ENCODE assay signal across 1 cellular context in the genomic region with DNA sequence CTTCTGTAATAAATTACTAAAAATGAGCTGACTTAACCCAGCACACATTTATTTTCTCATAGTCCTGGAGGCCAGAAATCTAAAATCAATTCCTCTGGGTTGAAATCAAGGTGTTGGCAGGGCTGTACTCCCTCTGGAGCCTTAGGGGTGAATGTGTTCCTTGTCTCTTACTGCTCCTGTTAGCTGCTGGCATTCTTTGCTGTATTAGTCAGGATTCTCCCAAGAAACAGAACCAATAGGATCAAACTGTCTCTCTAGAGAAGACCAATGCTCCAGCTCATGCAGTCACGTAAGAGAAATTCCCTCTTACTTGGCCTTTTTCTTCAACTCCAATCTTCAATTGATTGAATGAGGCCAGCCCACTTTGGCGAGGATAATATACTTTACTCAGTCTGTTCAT.
TF ChIP-seq lines count a peak whose summit lies in the region.

No MANE protein-coding gene starts in this region.

TF ChIP-seq in A549, 52 proteins besides CTCF, POLR2A, EP300 and RAD21 (continued from another document):
- TF ChIP-seq, protein P1, sequence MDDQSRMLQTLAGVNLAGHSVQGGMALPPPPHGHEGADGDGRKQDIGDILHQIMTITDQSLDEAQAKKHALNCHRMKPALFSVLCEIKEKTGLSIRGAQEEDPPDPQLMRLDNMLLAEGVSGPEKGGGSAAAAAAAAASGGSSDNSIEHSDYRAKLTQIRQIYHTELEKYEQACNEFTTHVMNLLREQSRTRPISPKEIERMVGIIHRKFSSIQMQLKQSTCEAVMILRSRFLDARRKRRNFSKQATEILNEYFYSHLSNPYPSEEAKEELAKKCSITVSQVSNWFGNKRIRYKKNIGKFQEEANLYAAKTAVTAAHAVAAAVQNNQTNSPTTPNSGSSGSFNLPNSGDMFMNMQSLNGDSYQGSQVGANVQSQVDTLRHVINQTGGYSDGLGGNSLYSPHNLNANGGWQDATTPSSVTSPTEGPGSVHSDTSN (IDR thresholded peaks at IDR 0.05) = no peak
- TF ChIP-seq ELK1 (IDR thresholded peaks at IDR 0.05; ENCODE audit: low read depth, low read length) (no peak), MAFK (IDR thresholded peaks at IDR 0.05; ENCODE audit: partially characterized antibody) (no peak), ZFP36 (IDR thresholded peaks at IDR 0.05; ENCODE audit: borderline replicate concordance, partially characterized antibody) (no peak), CHD2 (IDR thresholded peaks at IDR 0.05; ENCODE audit: low read length, partially characterized antibody) (no peak)
- TF ChIP-seq, protein P2, sequence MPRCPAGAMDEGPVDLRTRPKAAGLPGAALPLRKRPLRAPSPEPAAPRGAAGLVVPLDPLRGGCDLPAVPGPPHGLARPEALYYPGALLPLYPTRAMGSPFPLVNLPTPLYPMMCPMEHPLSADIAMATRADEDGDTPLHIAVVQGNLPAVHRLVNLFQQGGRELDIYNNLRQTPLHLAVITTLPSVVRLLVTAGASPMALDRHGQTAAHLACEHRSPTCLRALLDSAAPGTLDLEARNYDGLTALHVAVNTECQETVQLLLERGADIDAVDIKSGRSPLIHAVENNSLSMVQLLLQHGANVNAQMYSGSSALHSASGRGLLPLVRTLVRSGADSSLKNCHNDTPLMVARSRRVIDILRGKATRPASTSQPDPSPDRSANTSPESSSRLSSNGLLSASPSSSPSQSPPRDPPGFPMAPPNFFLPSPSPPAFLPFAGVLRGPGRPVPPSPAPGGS (IDR thresholded peaks at IDR 0.05) = no peak
